ENCODE assay signal across 1 cellular context in genomic region chr11:104881117-104881794, GRCh38.
TF ChIP-seq lines count a peak whose summit lies in the region.

No MANE protein-coding gene starts in this region.

TF ChIP-seq in GM23338, 12 proteins besides CTCF, POLR2A, EP300 and RAD21 (continued from another document):
- TF ChIP-seq, protein P1, sequence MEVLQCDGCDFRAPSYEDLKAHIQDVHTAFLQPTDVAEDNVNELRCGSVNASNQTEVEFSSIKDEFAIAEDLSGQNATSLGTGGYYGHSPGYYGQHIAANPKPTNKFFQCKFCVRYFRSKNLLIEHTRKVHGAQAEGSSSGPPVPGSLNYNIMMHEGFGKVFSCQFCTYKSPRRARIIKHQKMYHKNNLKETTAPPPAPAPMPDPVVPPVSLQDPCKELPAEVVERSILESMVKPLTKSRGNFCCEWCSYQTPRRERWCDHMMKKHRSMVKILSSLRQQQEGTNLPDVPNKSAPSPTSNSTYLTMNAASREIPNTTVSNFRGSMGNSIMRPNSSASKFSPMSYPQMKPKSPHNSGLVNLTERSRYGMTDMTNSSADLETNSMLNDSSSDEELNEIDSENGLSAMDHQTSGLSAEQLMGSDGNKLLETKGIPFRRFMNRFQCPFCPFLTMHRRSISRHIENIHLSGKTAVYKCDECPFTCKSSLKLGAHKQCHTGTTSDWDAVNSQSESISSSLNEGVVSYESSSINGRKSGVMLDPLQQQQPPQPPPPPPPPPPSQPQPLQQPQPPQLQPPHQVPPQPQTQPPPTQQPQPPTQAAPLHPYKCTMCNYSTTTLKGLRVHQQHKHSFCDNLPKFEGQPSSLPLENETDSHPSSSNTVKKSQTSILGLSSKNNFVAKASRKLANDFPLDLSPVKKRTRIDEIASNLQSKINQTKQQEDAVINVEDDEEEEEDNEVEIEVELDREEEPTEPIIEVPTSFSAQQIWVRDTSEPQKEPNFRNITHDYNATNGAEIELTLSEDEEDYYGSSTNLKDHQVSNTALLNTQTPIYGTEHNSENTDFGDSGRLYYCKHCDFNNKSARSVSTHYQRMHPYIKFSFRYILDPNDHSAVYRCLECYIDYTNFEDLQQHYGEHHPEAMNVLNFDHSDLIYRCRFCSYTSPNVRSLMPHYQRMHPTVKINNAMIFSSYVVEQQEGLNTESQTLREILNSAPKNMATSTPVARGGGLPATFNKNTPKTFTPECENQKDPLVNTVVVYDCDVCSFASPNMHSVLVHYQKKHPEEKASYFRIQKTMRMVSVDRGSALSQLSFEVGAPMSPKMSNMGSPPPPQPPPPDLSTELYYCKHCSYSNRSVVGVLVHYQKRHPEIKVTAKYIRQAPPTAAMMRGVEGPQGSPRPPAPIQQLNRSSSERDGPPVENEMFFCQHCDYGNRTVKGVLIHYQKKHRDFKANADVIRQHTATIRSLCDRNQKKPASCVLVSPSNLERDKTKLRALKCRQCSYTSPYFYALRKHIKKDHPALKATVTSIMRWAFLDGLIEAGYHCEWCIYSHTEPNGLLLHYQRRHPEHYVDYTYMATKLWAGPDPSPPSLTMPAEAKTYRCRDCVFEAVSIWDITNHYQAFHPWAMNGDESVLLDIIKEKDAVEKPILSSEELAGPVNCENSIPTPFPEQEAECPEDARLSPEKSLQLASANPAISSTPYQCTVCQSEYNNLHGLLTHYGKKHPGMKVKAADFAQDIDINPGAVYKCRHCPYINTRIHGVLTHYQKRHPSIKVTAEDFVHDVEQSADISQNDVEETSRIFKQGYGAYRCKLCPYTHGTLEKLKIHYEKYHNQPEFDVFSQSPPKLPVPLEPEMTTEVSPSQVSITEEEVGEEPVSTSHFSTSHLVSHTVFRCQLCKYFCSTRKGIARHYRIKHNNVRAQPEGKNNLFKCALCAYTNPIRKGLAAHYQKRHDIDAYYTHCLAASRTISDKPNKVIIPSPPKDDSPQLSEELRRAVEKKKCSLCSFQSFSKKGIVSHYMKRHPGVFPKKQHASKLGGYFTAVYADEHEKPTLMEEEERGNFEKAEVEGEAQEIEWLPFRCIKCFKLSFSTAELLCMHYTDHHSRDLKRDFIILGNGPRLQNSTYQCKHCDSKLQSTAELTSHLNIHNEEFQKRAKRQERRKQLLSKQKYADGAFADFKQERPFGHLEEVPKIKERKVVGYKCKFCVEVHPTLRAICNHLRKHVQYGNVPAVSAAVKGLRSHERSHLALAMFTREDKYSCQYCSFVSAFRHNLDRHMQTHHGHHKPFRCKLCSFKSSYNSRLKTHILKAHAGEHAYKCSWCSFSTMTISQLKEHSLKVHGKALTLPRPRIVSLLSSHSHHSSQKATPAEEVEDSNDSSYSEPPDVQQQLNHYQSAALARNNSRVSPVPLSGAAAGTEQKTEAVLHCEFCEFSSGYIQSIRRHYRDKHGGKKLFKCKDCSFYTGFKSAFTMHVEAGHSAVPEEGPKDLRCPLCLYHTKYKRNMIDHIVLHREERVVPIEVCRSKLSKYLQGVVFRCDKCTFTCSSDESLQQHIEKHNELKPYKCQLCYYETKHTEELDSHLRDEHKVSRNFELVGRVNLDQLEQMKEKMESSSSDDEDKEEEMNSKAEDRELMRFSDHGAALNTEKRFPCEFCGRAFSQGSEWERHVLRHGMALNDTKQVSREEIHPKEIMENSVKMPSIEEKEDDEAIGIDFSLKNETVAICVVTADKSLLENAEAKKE (CRISPR knock-in tag; IDR thresholded peaks at IDR 0.05) = no peak
- TF ChIP-seq ZNF114 (CRISPR knock-in tag; IDR thresholded peaks at IDR 0.05) (no peak), NANOG (IDR thresholded peaks at IDR 0.05; ENCODE audit: borderline replicate concordance) (no peak), ZNF331 (CRISPR knock-in tag; IDR thresholded peaks at IDR 0.05; ENCODE audit: low read depth) (no peak), EZH2 (IDR thresholded peaks at IDR 0.05; ENCODE audit: low read depth, unreplicated experiment) (no peak), CREB1 (CRISPR knock-in tag; IDR thresholded peaks at IDR 0.05; ENCODE audit: low read depth) (no peak), POLR2AphosphoS5 (IDR thresholded peaks at IDR 0.05; ENCODE audit: low read depth) (no peak)
- TF ChIP-seq, protein P2, sequence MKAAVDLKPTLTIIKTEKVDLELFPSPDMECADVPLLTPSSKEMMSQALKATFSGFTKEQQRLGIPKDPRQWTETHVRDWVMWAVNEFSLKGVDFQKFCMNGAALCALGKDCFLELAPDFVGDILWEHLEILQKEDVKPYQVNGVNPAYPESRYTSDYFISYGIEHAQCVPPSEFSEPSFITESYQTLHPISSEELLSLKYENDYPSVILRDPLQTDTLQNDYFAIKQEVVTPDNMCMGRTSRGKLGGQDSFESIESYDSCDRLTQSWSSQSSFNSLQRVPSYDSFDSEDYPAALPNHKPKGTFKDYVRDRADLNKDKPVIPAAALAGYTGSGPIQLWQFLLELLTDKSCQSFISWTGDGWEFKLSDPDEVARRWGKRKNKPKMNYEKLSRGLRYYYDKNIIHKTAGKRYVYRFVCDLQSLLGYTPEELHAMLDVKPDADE (IDR thresholded peaks at IDR 0.05) = no peak
